9 cellular contexts compared by ENCODE assay signal in the genomic region with DNA sequence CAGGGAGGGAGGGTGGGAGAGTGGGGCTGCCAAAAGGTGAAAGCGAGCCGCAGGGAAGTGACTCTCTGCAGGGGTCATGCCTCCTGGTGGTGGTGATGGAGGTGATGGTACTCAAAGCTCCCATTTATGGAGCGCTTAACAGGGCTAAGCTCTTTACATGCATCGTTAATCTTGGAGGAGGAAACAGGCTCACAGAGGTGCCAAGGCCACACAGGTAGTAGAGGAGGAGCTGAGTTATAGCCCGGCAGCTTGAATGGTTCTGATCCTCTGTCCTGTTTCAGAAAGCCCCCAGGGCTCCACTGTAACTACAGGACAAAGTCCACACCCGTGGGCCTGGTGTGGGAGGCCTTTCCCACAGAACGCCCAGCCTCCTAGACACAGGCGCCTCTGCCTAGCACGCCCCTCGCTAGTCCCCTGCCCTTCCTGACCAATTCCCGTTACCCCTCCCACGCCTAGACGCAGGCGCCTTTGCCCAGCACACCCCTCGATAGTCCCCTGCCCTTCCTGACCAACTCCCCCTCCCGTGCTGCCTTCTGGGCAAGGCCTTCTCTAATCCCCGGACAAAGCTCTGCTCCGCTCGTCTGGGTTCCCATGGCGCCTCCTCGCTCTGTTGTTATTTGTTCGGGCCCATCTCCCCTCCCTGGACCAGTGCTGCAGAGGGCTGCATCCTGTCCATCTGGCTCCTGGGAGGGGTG. TPM values are rescaled to one million over a fixed set of nuclear protein-coding genes. Genes with fewer than 3 reads are reported as not detected.
DNase-seq lines count a peak whose midpoint lies in the region; ATAC-seq and TF ChIP-seq lines count a peak whose summit lies in the region.
"Had no signal": no experiment of that assay in that cellular context is flagged by ENCODE, and none has a peak within 500 bp of the region (broad histone marks: within the 10 kb centered on the region; RNA-seq: fewer than 3 reads in every experiment).

No MANE protein-coding gene starts in this region.

- ATAC-seq in HG02884 (IDR thresholded peaks at IDR 0.05; ENCODE audit: unreplicated experiment) (no peak), HG02885 (IDR thresholded peaks at IDR 0.05; ENCODE audit: poor library complexity, unreplicated experiment) (no peak)

- H3K4me3 ChIP-seq in neural cell (ENCODE audit: low read length) = peak overlapping the region; percentile 23
- H3K4me3 ChIP-seq in sigmoid colon = no peak overlapping the region

- H3K9me3 ChIP-seq in neural cell (ENCODE audit: low read length) = no peaks in the 10 kb centered on the region
- H3K9me3 ChIP-seq in sigmoid colon = no peaks in the 10 kb centered on the region

- TF ChIP-seq POLR2A in sigmoid colon (IDR thresholded peaks at IDR 0.05) = no peak

- no peak for TF ChIP-seq RAD21 in neural cell (conservative IDR thresholded peaks at IDR 0.05)

- peak overlapping the region; percentile 31 for H3K27ac ChIP-seq in cingulate gyrus (ENCODE audit: low read depth, low read length)
- no peak overlapping the region for H3K27ac ChIP-seq in neural cell (ENCODE audit: low read length)
- H3K27ac ChIP-seq in sigmoid colon = peak overlapping the region in 1 of 4 donors; percentile 28
- H3K27ac ChIP-seq: KMS-11 had no signal

- no peak overlapping the region for H3K4me2 ChIP-seq in neural cell (ENCODE audit: low read length)
- H3K4me2 ChIP-seq: KMS-11 had no signal

- TF ChIP-seq EP300 in neural cell (conservative IDR thresholded peaks at IDR 0.05; ENCODE audit: poor library complexity, severe bottlenecking) (no peak), sigmoid colon (IDR thresholded peaks at IDR 0.05) (no peak)

- no peak overlapping the region for H2AFZ ChIP-seq in neural cell (ENCODE audit: low read depth, low read length)

- no peaks in the 10 kb centered on the region for H3F3A ChIP-seq in neural cell (ENCODE audit: insufficient read depth, low read length, poor library complexity, severe bottlenecking)

- H3K36me3 ChIP-seq in neural cell (ENCODE audit: insufficient read depth, low read length) (no peaks in the 10 kb centered on the region), sigmoid colon (no peaks in the 10 kb centered on the region)

- H3K4me1 ChIP-seq in sigmoid colon = peaks cover 0 to 38% (median 30%) of the 10 kb centered on the region in 4 donors

- H4K20me1 ChIP-seq in neural cell (ENCODE audit: insufficient read depth) = peaks cover 19% of the 10 kb centered on the region

- H3K27me3 ChIP-seq in neural cell (ENCODE audit: insufficient read depth, low read depth, low read length) (no peaks in the 10 kb centered on the region), sigmoid colon (no peaks in the 10 kb centered on the region)

- DNase-seq in DMS153 (lab: John Stamatoyannopoulos, UW) (peak; percentile 85), NCI-H2029 (lab: John Stamatoyannopoulos, UW) (peak; percentile 86), islet precursor cell (no peak), sigmoid colon (no peak)

- TF ChIP-seq CTCF in neural cell (IDR thresholded peaks at IDR 0.05; ENCODE audit: poor library complexity, severe bottlenecking) = no peak
- no peak for TF ChIP-seq CTCF in sigmoid colon (IDR thresholded peaks at IDR 0.05)

- intact Hi-C loops in sigmoid colon (cut with DNase I) = no loop called here

- WGBS in sigmoid colon, 2 donors = 23 to 48% methylated on average over 22 of the region's 22 CpGs

- H3K79me2 ChIP-seq in neural cell (replicated peaks; ENCODE audit: insufficient read depth, low read length) = peaks cover 47% of the 10 kb centered on the region

- no peaks in the 10 kb centered on the region for H3K9me2 ChIP-seq in neural cell (ENCODE audit: insufficient read depth, low read length)

- H3K9ac ChIP-seq in neural cell (ENCODE audit: low read length) = peak overlapping the region; percentile 16
- H3K9ac ChIP-seq: KMS-11 had no signal

TF ChIP-seq in neural cell, 6 proteins besides CTCF, POLR2A, EP300 and RAD21:
- TF ChIP-seq SMC3 (conservative IDR thresholded peaks at IDR 0.05; ENCODE audit: poor library complexity) (no peak), POLR2AphosphoS5 (IDR thresholded peaks at IDR 0.05) (no peak), MXI1 (conservative IDR thresholded peaks at IDR 0.05; ENCODE audit: poor library complexity, severe bottlenecking) (no peak), TAF1 (IDR thresholded peaks at IDR 0.05; ENCODE audit: low read depth) (no peak), REST (IDR thresholded peaks at IDR 0.05; ENCODE audit: borderline replicate concordance) (no peak), EZH2 (IDR thresholded peaks at IDR 0.05; ENCODE audit: borderline replicate concordance, insufficient read depth, low read length, poor library complexity, severe bottlenecking) (no peak)

RNA-seq across cellular contexts. Expression of gene PPP1R37, which starts 10.8 kb away (rescaled TPM):
- 53.7 and 56.6 TPM in 2 replicates for polyA plus RNA-seq in neural cell
- polyA minus RNA-seq in neural cell = 51.7 and 67.0 TPM in 2 replicates
- 10 to 100 TPM; 17.8 to 23.2 (median 19.9) TPM for total RNA-seq in sigmoid colon
- 10 to 100 TPM; 21.6 to 32.5 (median 22.4) TPM for polyA plus RNA-seq in sigmoid colon

RNA-seq across cellular contexts. Expression of gene GEMIN7, which starts 24.7 kb away (rescaled TPM):
- polyA plus RNA-seq in neural cell (14.4 and 26.5 TPM in 2 replicates), sigmoid colon (10 to 100 TPM; 27.0 to 31.2 (median 30.6) TPM)
- polyA minus RNA-seq in neural cell = 26.4 and 28.5 TPM in 2 replicates
- 10 to 100 TPM; 10.3 to 18.2 (median 16.2) TPM for total RNA-seq in sigmoid colon

RNA-seq across cellular contexts. Expression of gene ZNF296, which starts 27.5 kb away (rescaled TPM):
- polyA plus RNA-seq in neural cell (1.0 and 1.4 TPM in 2 replicates), sigmoid colon (1 to 10 TPM; 2.8 to 5.4 (median 3.0) TPM)
- polyA minus RNA-seq in neural cell = 0.58 and 0.73 TPM in 2 replicates
- total RNA-seq in sigmoid colon = 1 to 10 TPM in 1 of 4 donors, under 1 TPM in 1, not detected in 2; 0.41 to 1.2 TPM

RNA-seq across cellular contexts. Expression of gene NKPD1, which starts 57.0 kb away (rescaled TPM):
- polyA plus RNA-seq in neural cell = 1.6 and 2.8 TPM in 2 replicates
- polyA minus RNA-seq in neural cell = 0.69 and 1.2 TPM in 2 replicates
- under 1 TPM in 1 of 4 donors, not detected in 3; 0.83 TPM for total RNA-seq in sigmoid colon
- under 1 TPM in 1 of 3 donors, not detected in 2; 0.12 TPM for polyA plus RNA-seq in sigmoid colon

Comparison
In these comparisons a context has a peak if more than half of its experiments do, and no peak if none do; other contexts are left out.
1. DNase-seq: peak in DMS153 (single experiment) and NCI-H2029 (single experiment); none in islet precursor cell (single experiment) and sigmoid colon (single experiment).